In the genomic region with DNA sequence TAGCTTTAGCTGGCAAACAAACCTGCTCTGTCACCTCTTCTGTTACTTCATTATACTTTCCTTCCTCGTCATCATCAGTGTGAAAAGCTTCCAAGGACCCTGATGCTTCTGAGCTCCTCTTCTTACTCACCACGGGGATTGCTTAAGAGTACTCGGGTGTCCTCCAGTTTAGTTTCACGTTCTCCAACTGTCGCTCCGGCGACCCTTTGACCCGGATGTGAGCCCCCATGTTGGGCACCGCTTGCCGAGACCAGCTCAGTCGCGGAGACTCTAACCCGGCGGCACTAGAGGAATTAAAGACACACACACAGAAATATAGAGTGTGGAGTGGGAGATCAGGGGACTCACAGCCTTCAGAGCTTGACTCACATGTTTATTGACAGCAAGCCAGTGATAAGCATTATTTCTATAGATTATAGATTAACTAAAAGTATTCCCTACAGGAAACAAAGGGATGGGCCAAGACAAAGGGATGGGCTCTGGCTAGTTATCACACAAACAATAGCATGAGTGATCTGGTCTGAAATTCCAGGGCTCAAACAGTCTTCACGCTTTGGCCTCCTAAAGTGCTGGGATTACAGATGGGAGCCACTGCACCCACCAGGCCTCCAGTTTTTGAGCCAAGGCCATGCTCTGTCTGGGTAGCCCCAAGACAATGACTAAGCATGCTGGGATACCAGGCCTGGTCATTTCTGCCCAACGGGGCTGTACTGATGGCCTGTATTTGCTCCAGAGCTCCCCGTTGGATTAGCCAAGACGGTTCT, we compare ENCODE assay signal across 1 cellular context.
A peak's percentile ranks its signal among the peaks of the same experiment; 100 is the strongest.
TF ChIP-seq lines count a peak whose summit lies in the region.

No MANE protein-coding gene starts in this region.

TF ChIP-seq in H1, 55 proteins besides CTCF, POLR2A, EP300 and RAD21:
- TF ChIP-seq MAFK (IDR thresholded peaks at IDR 0.05; ENCODE audit: low read depth, low read length) (no peak), CEBPB (IDR thresholded peaks at IDR 0.05; ENCODE audit: low read depth, low read length) (peak; percentile 18; the same call in 1 of the 2 replicates)
